In the genomic region with DNA sequence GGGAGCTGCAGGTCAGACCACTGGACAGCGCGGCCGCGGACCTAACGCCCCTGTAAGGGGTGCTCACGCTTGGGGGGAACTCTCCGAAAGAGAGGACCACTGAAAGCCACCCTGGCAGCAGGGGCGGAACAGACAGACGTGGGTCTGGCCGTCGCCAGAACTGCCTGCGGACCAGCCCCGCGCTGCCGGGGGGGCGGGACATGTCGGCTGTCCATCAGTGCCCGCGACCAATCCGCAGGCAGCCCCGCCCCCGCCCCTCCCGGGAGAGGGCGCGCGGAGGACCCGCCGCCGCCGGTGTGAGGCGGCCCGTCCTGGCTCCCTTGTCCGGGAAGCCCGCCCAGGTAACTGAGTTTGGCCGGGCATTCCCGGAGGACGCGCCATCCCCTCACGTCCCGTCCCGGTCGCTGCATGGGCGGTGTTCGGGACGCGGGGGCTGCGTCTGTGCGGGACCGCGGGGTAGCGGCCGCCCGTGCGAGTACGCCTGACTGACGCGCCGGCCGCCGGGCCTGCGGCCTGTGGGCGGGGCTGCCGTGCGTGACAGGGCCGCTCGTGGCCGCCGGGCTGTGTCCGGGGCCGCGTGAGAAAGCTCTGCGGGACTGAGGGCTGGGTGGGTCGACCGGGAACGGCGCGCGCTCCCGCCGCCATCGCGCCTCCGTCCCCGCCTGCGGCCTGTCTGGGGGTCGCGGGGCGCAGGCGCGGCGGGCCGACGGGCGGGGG, we compare ENCODE assay signal across 8 cellular contexts. TPM values are rescaled to one million over a fixed set of nuclear protein-coding genes. Genes with fewer than 3 reads are reported as not detected.
DNase-seq lines count a peak whose midpoint lies in the region; ATAC-seq and TF ChIP-seq lines count a peak whose summit lies in the region.

No MANE protein-coding gene starts in this region.

- H3K4me1 Mint-ChIP-seq in immature natural killer cell, result peaks cover 51% of the 10 kb centered on the region in 2 donors

- peaks cover 7% of the 10 kb centered on the region for H3F3A ChIP-seq in smooth muscle cell (ENCODE audit: low read depth)

- peak overlapping the region; percentile 38 to 83 (median 71) for H3K4me3 ChIP-seq in mammary epithelial cell (replicated peaks in 1 of 3; ENCODE audit: insufficient read depth in 1 of 3, low read depth in 2 of 3, low read length in 3 of 3)
- H3K4me3 ChIP-seq in smooth muscle cell, result peak overlapping the region; percentile 96

- no peaks in the 10 kb centered on the region for H3K36me3 Mint-ChIP-seq in immature natural killer cell

- ATAC-seq in HG02943 (IDR thresholded peaks at IDR 0.05; ENCODE audit: low read depth, unreplicated experiment), result peak; percentile 52

- BruUV-seq in mammary epithelial cell (replicated peaks; lab: Mats Ljungman, UMichigan), result no TSS peak

- WGBS in mammary epithelial cell (ENCODE audit: low coverage, missing lambda C conversion rate), result 0% methylated on average over 23 of the region's 94 CpGs
- WGBS in smooth muscle cell (ENCODE audit: low lambda C conversion rate), result under 1% methylated on average over 55 of the region's 94 CpGs

- H3K9ac ChIP-seq in mammary epithelial cell (ENCODE audit: insufficient read depth, low read length), result peak overlapping the region; percentile 59
- peak overlapping the region; percentile 92 for H3K9ac ChIP-seq in smooth muscle cell (ENCODE audit: low read depth)

- H3K27me3 ChIP-seq in mammary epithelial cell (ENCODE audit: insufficient read depth, low read length) (no peaks in the 10 kb centered on the region), smooth muscle cell (ENCODE audit: low read depth) (no peaks in the 10 kb centered on the region)

- no peaks in the 10 kb centered on the region for H3K9me3 Mint-ChIP-seq in immature natural killer cell

- H4K20me1 ChIP-seq in mammary epithelial cell (ENCODE audit: insufficient read depth, low read length), result no peaks in the 10 kb centered on the region
- H4K20me1 ChIP-seq in smooth muscle cell (ENCODE audit: low read depth), result peaks cover 39% of the 10 kb centered on the region

- TF ChIP-seq CTCF in VCaP (conservative IDR thresholded peaks at IDR 0.05), result no peak
- TF ChIP-seq CTCF in mammary epithelial cell (conservative IDR thresholded peaks at IDR 0.05 in 1 of 2, IDR thresholded peaks at IDR 0.05 in 1 of 2; ENCODE audit: extremely low read depth in 1 of 2, insufficient read depth in 1 of 2, low read depth in 1 of 2, low read length in 2 of 2), result no peak
- TF ChIP-seq CTCF in smooth muscle cell (IDR thresholded peaks at IDR 0.05; ENCODE audit: borderline replicate concordance, insufficient read depth, poor library complexity, severe bottlenecking), result no peak

- peaks cover 46% of the 10 kb centered on the region for H3K79me2 ChIP-seq in mammary epithelial cell (ENCODE audit: insufficient read depth, low read length)
- H3K79me2 ChIP-seq in smooth muscle cell (ENCODE audit: low read depth), result peaks cover 44% of the 10 kb centered on the region

- CTCF ChIA-PET in mammary epithelial cell (lab: Charles Lee; ENCODE audit: low non-redundant PET), result interaction anchor here (0.6 kb wide), 1 partner anchor 11 kb away, joined by 4 read pairs; no protein-coding TSS in a partner anchor

- H3K27ac ChIP-seq in VCaP, result peak overlapping the region; percentile 90
- H3K27ac ChIP-seq in mammary epithelial cell (ENCODE audit: insufficient read depth, low read depth, low read length), result peak overlapping the region; percentile 54
- H3K27ac ChIP-seq in smooth muscle cell (ENCODE audit: low read depth), result peak overlapping the region; percentile 92

- H3K36me3 ChIP-seq in mammary epithelial cell (ENCODE audit: insufficient read depth, low read length) (no peaks in the 10 kb centered on the region), smooth muscle cell (ENCODE audit: low read depth) (no peaks in the 10 kb centered on the region)

- peaks cover 8 to 16% (median 12%) of the 10 kb centered on the region in 3 donors for H3K27me3 Mint-ChIP-seq in immature natural killer cell (ENCODE audit: low read depth in 3 of 3)

- peak overlapping the region; percentile 87 for H2AFZ ChIP-seq in mammary epithelial cell (ENCODE audit: low read depth, low read length)
- peak overlapping the region; percentile 63 for H2AFZ ChIP-seq in smooth muscle cell (ENCODE audit: low read depth)

- peak overlapping the region; percentile 86 to 93 (median 91) for H3K4me3 Mint-ChIP-seq in immature natural killer cell

- no peaks in the 10 kb centered on the region for H3K9me3 ChIP-seq in mammary epithelial cell (replicated peaks; ENCODE audit: insufficient read depth, low read length)
- no peaks in the 10 kb centered on the region for H3K9me3 ChIP-seq in smooth muscle cell (replicated peaks; ENCODE audit: low read depth)

- peak overlapping the region in 5 of 6 donors; percentile 53 to 95 (median 88) for H3K27ac Mint-ChIP-seq in immature natural killer cell

- intact Hi-C loops in mammary epithelial cell (cut with micrococcal nuclease), result no loop called here

- DNase-seq in NCI-H2029 (lab: John Stamatoyannopoulos, UW) (peak; percentile 80), NCI-H2029 treated with DMSO at 0.1 percent for 48 hours (lab: John Stamatoyannopoulos, UW) (no peak), NCI-H2081 treated with DMSO at 0.1 percent for 48 hours (lab: John Stamatoyannopoulos, UW) (peak; percentile 19), mammary epithelial cell (peak; percentile 86), immature natural killer cell (peak; percentile 82 to 85 (median 84)), smooth muscle cell (lab: John Stamatoyannopoulos, UW; ENCODE audit: unreplicated experiment) (peak; percentile 94)

- dilution Hi-C loops in mammary epithelial cell (cut with HindIII; ENCODE audit: low sequenced_read_pairs), result no loop called here

- in situ Hi-C loops in mammary epithelial cell (cut with MboI; ENCODE audit: low sequenced_read_pairs in 2 of 2), result no loop called here

- peaks cover 56% of the 10 kb centered on the region for H3K4me1 ChIP-seq in mammary epithelial cell (ENCODE audit: insufficient read depth, low read length)
- peaks cover 16% of the 10 kb centered on the region for H3K4me1 ChIP-seq in smooth muscle cell (ENCODE audit: low read depth)

- H3K4me2 ChIP-seq in mammary epithelial cell (ENCODE audit: insufficient read depth, low read depth, low read length) (peak overlapping the region; percentile 88), smooth muscle cell (peak overlapping the region; percentile 91)

RNA-seq across cellular contexts. Expression of a gene that starts 0.5 kb away (rescaled TPM):
- total RNA-seq in mammary epithelial cell (10 to 100 TPM; 74.3 to 75.8 TPM), smooth muscle cell (45.2 and 77.1 TPM in 2 replicates)
- polyA plus RNA-seq in mammary epithelial cell (34.9 TPM), immature natural killer cell (10 to 100 TPM in 1 of 3 donors, 1 to 10 TPM in 2; 3.2 to 31.4 (median 7.5) TPM), smooth muscle cell (36.9 and 38.5 TPM in 2 replicates)
- polyA minus RNA-seq in mammary epithelial cell, result 170 TPM
